ENCODE assay signal across 22 cellular contexts in genomic region chr7:1449501-1449900, GRCh38.
"Had no signal": no experiment of that assay in that cellular context is flagged by ENCODE, and none has a peak within 500 bp of the region (broad histone marks: within the 10 kb centered on the region; RNA-seq: fewer than 3 reads in every experiment).

No MANE protein-coding gene starts in this region.

- H3K9me3 ChIP-seq: colonic mucosa, neutrophil, psoas muscle, stomach, uterus had no signal

- H3K36me3 ChIP-seq: colonic mucosa, uterus had no signal

- H3K4me3 ChIP-seq: colonic mucosa, lung, psoas muscle, stomach, uterus had no signal

- H3K27me3 ChIP-seq: colonic mucosa, neutrophil, stomach, uterus had no signal

- H3K36me3 Mint-ChIP-seq: immature natural killer cell; naive thymus-derived CD4-positive, alpha-beta T cell; type B pancreatic cell had no signal

- H3K27me3 Mint-ChIP-seq: naive thymus-derived CD4-positive, alpha-beta T cell; type B pancreatic cell had no signal

- DNase-seq: cerebellar nuclear complex; colonic mucosa; dermis blood vessel endothelial cell; effector CD4-positive, alpha-beta T cell; foreskin fibroblast; immature natural killer cell; kidney; left colon; left ventricle myocardium superior; naive thymus-derived CD4-positive, alpha-beta T cell; nephron progenitor cell; psoas muscle; retina; stimulated activated CD4-positive, alpha-beta T cell treated with anti-CD3 and anti-CD28 coated beads, Interleukin-2, amount 100 ng/mL, for 24 hours; stimulated activated CD4-positive, alpha-beta T cell treated with anti-CD3 and anti-CD28 coated beads, Interleukin-4, amount 100 ng/mL, for 4 hours; stimulated activated naive CD4-positive, alpha-beta T cell; stomach; substantia nigra; uterus had no signal

- H3K27ac Mint-ChIP-seq: immature natural killer cell; naive thymus-derived CD4-positive, alpha-beta T cell; nephron progenitor cell; type B pancreatic cell had no signal

- H3K27ac ChIP-seq: colonic mucosa, neutrophil, psoas muscle, uterus had no signal

- H3K4me1 Mint-ChIP-seq: immature natural killer cell; naive thymus-derived CD4-positive, alpha-beta T cell had no signal

- ATAC-seq: left colon; left ventricle myocardium superior; naive thymus-derived CD4-positive, alpha-beta T cell; psoas muscle had no signal

- H3K4me1 ChIP-seq: colonic mucosa, psoas muscle, uterus had no signal

- H3K4me3 Mint-ChIP-seq: immature natural killer cell; naive thymus-derived CD4-positive, alpha-beta T cell; nephron progenitor cell; type B pancreatic cell had no signal

- H3K9me3 Mint-ChIP-seq: immature natural killer cell; naive thymus-derived CD4-positive, alpha-beta T cell; nephron progenitor cell; type B pancreatic cell had no signal
